ENCODE assay signal across 1 cellular context in the genomic region with DNA sequence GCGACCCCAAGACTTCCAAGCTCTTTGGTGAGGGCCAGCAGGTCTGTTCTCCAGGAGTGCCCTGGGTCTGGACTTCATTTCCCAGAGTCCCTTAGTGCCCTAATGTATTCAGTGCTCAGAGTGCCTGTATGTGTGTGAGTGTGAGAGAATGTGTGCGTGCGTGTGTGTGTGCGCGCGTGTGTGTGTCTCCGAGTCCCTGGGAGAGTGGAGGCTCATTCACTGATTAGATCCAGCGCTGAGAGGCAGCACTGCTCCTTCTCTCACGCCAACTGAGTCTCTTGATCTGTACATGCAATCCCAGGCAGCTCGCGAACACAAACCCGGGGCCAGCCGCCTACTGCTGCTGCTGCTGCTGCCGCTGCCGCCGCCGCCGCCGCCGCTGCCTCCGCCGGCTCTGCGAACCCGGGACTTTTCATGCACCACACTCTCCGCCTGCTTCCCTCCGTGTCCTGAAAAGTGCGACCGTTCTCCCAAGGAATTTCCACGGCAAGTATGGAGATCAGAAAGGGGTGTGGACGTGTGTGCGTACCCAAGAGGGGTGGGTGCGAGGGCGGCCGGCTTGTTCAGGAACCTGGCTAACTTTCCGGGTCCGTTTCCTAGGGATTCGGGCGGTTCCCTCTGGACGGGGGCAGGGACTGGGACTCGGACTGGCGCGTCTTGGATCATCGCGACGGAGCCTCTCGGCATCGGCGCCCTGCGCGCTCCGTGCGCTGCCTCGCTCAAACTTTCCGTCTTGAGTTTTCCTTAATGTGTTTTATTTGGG.
TF ChIP-seq lines count a peak whose summit lies in the region.

A gene (plus strand): TSS at position 215 of the 763 bp plus-strand sequence.

TF ChIP-seq in GM12878, 131 proteins besides CTCF, POLR2A, EP300 and RAD21 (continued from another document):
- TF ChIP-seq NR2C2 (IDR thresholded peaks at IDR 0.05; ENCODE audit: borderline replicate concordance, control insufficient read depth, insufficient read length, low read depth) (no peak), ZZZ3 (IDR thresholded peaks at IDR 0.05; ENCODE audit: control insufficient read depth, insufficient read length, low read depth) (no peak), CHD2 (IDR thresholded peaks at IDR 0.05; ENCODE audit: borderline replicate concordance, low read depth, low read length) (no peak), KLF5 (IDR thresholded peaks at IDR 0.05; ENCODE audit: partially characterized antibody) (no peak), PAX8 (IDR thresholded peaks at IDR 0.05) (no peak), RUNX3 (IDR thresholded peaks at IDR 0.05; ENCODE audit: low read length) (no peak), CEBPB (IDR thresholded peaks at IDR 0.05; ENCODE audit: borderline replicate concordance in 1 of 2, low read depth in 2 of 2, low read length in 2 of 2) (no peak), TCF7 (IDR thresholded peaks at IDR 0.05; ENCODE audit: borderline replicate concordance) (no peak), SUZ12 (IDR thresholded peaks at IDR 0.05; ENCODE audit: unreplicated experiment) (peak; percentile 99), ZNF207 (IDR thresholded peaks at IDR 0.05; ENCODE audit: borderline replicate concordance) (no peak), IKZF1 (conservative IDR thresholded peaks at IDR 0.05) (no peak), MTA3 (IDR thresholded peaks at IDR 0.05; ENCODE audit: borderline replicate concordance, low read length) (no peak), HDAC6 (IDR thresholded peaks at IDR 0.05; ENCODE audit: unreplicated experiment) (no peak), ASH2L (IDR thresholded peaks at IDR 0.05; ENCODE audit: borderline replicate concordance, low read depth) (no peak), SUPT20H (IDR thresholded peaks at IDR 0.05; ENCODE audit: borderline replicate concordance, control insufficient read depth, low read depth, low read length) (no peak), POU2F2 (IDR thresholded peaks at IDR 0.05; ENCODE audit: borderline replicate concordance, low read depth, low read length) (peak; percentile 91; the same call in 2 of the 3 replicates), ESRRA (IDR thresholded peaks at IDR 0.05; ENCODE audit: low read length) (no peak)
- TF ChIP-seq, protein P1, sequence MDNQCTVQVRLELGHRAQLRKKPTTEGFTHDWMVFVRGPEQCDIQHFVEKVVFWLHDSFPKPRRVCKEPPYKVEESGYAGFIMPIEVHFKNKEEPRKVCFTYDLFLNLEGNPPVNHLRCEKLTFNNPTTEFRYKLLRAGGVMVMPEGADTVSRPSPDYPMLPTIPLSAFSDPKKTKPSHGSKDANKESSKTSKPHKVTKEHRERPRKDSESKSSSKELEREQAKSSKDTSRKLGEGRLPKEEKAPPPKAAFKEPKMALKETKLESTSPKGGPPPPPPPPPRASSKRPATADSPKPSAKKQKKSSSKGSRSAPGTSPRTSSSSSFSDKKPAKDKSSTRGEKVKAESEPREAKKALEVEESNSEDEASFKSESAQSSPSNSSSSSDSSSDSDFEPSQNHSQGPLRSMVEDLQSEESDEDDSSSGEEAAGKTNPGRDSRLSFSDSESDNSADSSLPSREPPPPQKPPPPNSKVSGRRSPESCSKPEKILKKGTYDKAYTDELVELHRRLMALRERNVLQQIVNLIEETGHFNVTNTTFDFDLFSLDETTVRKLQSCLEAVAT (IDR thresholded peaks at IDR 0.05): no peak
- TF ChIP-seq, protein P2, sequence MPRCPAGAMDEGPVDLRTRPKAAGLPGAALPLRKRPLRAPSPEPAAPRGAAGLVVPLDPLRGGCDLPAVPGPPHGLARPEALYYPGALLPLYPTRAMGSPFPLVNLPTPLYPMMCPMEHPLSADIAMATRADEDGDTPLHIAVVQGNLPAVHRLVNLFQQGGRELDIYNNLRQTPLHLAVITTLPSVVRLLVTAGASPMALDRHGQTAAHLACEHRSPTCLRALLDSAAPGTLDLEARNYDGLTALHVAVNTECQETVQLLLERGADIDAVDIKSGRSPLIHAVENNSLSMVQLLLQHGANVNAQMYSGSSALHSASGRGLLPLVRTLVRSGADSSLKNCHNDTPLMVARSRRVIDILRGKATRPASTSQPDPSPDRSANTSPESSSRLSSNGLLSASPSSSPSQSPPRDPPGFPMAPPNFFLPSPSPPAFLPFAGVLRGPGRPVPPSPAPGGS (IDR thresholded peaks at IDR 0.05; ENCODE audit: borderline replicate concordance, insufficient read depth, low read depth, low read length, poor library complexity, severe bottlenecking): no peak
- TF ChIP-seq, protein P3, sequence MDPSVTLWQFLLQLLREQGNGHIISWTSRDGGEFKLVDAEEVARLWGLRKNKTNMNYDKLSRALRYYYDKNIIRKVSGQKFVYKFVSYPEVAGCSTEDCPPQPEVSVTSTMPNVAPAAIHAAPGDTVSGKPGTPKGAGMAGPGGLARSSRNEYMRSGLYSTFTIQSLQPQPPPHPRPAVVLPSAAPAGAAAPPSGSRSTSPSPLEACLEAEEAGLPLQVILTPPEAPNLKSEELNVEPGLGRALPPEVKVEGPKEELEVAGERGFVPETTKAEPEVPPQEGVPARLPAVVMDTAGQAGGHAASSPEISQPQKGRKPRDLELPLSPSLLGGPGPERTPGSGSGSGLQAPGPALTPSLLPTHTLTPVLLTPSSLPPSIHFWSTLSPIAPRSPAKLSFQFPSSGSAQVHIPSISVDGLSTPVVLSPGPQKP (IDR thresholded peaks at IDR 0.05; ENCODE audit: low read depth, low read length): no peak
- TF ChIP-seq, protein P4, sequence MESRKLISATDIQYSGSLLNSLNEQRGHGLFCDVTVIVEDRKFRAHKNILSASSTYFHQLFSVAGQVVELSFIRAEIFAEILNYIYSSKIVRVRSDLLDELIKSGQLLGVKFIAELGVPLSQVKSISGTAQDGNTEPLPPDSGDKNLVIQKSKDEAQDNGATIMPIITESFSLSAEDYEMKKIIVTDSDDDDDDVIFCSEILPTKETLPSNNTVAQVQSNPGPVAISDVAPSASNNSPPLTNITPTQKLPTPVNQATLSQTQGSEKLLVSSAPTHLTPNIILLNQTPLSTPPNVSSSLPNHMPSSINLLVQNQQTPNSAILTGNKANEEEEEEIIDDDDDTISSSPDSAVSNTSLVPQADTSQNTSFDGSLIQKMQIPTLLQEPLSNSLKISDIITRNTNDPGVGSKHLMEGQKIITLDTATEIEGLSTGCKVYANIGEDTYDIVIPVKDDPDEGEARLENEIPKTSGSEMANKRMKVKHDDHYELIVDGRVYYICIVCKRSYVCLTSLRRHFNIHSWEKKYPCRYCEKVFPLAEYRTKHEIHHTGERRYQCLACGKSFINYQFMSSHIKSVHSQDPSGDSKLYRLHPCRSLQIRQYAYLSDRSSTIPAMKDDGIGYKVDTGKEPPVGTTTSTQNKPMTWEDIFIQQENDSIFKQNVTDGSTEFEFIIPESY (IDR thresholded peaks at IDR 0.05): no peak
- TF ChIP-seq, protein P5, sequence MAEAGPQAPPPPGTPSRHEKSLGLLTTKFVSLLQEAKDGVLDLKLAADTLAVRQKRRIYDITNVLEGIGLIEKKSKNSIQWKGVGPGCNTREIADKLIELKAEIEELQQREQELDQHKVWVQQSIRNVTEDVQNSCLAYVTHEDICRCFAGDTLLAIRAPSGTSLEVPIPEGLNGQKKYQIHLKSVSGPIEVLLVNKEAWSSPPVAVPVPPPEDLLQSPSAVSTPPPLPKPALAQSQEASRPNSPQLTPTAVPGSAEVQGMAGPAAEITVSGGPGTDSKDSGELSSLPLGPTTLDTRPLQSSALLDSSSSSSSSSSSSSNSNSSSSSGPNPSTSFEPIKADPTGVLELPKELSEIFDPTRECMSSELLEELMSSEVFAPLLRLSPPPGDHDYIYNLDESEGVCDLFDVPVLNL (IDR thresholded peaks at IDR 0.05; ENCODE audit: low read depth, low read length): no peak
TF ChIP-seq in GM12878: peak in this region for 5.
